8 cellular contexts compared by ENCODE assay signal in genomic region chr2:159617651-159618050, GRCh38. TPM values are rescaled to one million over a fixed set of nuclear protein-coding genes. Genes with fewer than 3 reads are reported as not detected.
DNase-seq lines count a peak whose midpoint lies in the region; ATAC-seq and TF ChIP-seq lines count a peak whose summit lies in the region.

No MANE protein-coding gene starts in this region.

- 0% methylated on average over 1 to 2 of the region's 2 CpGs for WGBS in mesodermal cell (ENCODE audit: insufficient coverage in 2 of 2), 2 experiments

- H3K4me1 ChIP-seq in mesodermal cell (ENCODE audit: control insufficient read depth, insufficient read depth, low read length, poor library complexity, severe bottlenecking): peaks cover under 1% of the 10 kb centered on the region

- H3K27ac ChIP-seq in mesodermal cell (ENCODE audit: low read depth, low read length, severe bottlenecking): no peak overlapping the region

- no peak for ATAC-seq in stimulated activated naive CD8-positive, alpha-beta T cell treated with anti-CD3 and anti-CD28 coated beads, Interleukin-15, Interleukin-2, amounts not matched to agents 100 U/mL and 50 U/mL, for 24 hours
- ATAC-seq in GM18873 (IDR thresholded peaks at IDR 0.05; ENCODE audit: low FRiP score, unreplicated experiment) (no peak), GM18519 (IDR thresholded peaks at IDR 0.05; ENCODE audit: low FRiP score, unreplicated experiment) (no peak)

- DNase-seq in COLO668 (lab: John Stamatoyannopoulos, UW; ENCODE audit: unreplicated experiment): peak; percentile 55
- DNase-seq in NCI-H146 (lab: John Stamatoyannopoulos, UW): peak; percentile 72
- DNase-seq in astrocyte of the cerebellum (ENCODE audit: low read depth): no peak
- DNase-seq in activated CD8-positive, alpha-beta memory T cell treated with anti-CD3 and anti-CD28 coated beads for 24 hours: no peak
- DNase-seq in stimulated activated naive CD8-positive, alpha-beta T cell treated with anti-CD3 and anti-CD28 coated beads, Interleukin-15, Interleukin-2, amounts not matched to agents 100 U/mL and 50 U/mL, for 24 hours: no peak

- H3K36me3 ChIP-seq in mesodermal cell (ENCODE audit: control insufficient read depth, insufficient read depth, low read length): no peaks in the 10 kb centered on the region

- TF ChIP-seq CTCF in astrocyte of the cerebellum (IDR thresholded peaks at IDR 0.05; ENCODE audit: low read depth, low read length, missing control alignments): no peak

- H3K4me3 ChIP-seq in astrocyte of the cerebellum (ENCODE audit: low read depth, low read length) (peak overlapping the region; percentile 78), mesodermal cell (ENCODE audit: extremely low read depth, insufficient read depth, low read length, poor library complexity, severe bottlenecking) (peak overlapping the region; percentile 76)

- no peaks in the 10 kb centered on the region for H3K9me3 ChIP-seq in mesodermal cell (ENCODE audit: control insufficient read depth, low read length)

- in situ Hi-C loops in astrocyte of the cerebellum (cut with HindIII; ENCODE audit: low sequenced_read_pairs): no loop called here

RNA-seq across cellular contexts. Expression of gene BAZ2B, which starts 1.3 kb away (rescaled TPM):
- polyA plus RNA-seq in mesodermal cell (2013, experiment 1 of 2): 48.0 TPM
- 49.4 TPM for polyA plus RNA-seq in mesodermal cell (2013, experiment 2 of 2)

Comparison
In these comparisons a context has a peak if more than half of its experiments do, and no peak if none do; other contexts are left out.
1. DNase-seq: peak in COLO668 (single experiment) and NCI-H146 (single experiment); none in astrocyte of the cerebellum (single experiment), activated CD8-positive, alpha-beta memory T cell treated with anti-CD3 and anti-CD28 coated beads for 24 hours (single experiment) and stimulated activated naive CD8-positive, alpha-beta T cell treated with anti-CD3 and anti-CD28 coated beads, Interleukin-15, Interleukin-2, amounts not matched to agents 100 U/mL and 50 U/mL, for 24 hours (single experiment).